Comparison of ENCODE assay signal across 19 cellular contexts in genomic region chr2:189281151-189281550, GRCh38.
A peak's percentile ranks its signal among the peaks of the same experiment; 100 is the strongest.
DNase-seq lines count a peak whose midpoint lies in the region; ATAC-seq and TF ChIP-seq lines count a peak whose summit lies in the region.
"Had no signal": no experiment of that assay in that cellular context is flagged by ENCODE, and none has a peak within 500 bp of the region (broad histone marks: within the 10 kb centered on the region; RNA-seq: fewer than 3 reads in every experiment).

No MANE protein-coding gene starts in this region.

- no peaks in the 10 kb centered on the region for H3K27me3 ChIP-seq in tibial artery
- no peaks in the 10 kb centered on the region for H3K27me3 ChIP-seq in CD8-positive, alpha-beta T cell (ENCODE audit: insufficient read depth, low read length)
- H3K27me3 ChIP-seq: BE2C had no signal

- H3K9me3 ChIP-seq in tibial artery, result no peaks in the 10 kb centered on the region
- H3K9me3 ChIP-seq in CD8-positive, alpha-beta T cell (ENCODE audit: low read length), result no peaks in the 10 kb centered on the region
- H3K9me3 ChIP-seq: BE2C had no signal

- no peak for TF ChIP-seq POLR2A in GM18505 (IDR thresholded peaks at IDR 0.05; ENCODE audit: borderline replicate concordance, extremely low read depth, insufficient read depth, insufficient read length)

- H3K36me3 ChIP-seq in tibial artery, result no peaks in the 10 kb centered on the region
- no peaks in the 10 kb centered on the region for H3K36me3 ChIP-seq in CD8-positive, alpha-beta T cell (ENCODE audit: insufficient read depth, low read length)
- H3K36me3 ChIP-seq: BE2C had no signal

- no peak overlapping the region for H3K27ac ChIP-seq in tibial artery
- no peak overlapping the region for H3K27ac ChIP-seq in CD8-positive, alpha-beta T cell (ENCODE audit: low read depth, low read length)
- H3K27ac ChIP-seq: C4-2B, GM23248 had no signal

- POLR2A ChIA-PET in CD8-positive, alpha-beta T cell (lab: Charles Lee), result no interaction called here

- no peak overlapping the region for H3K27ac Mint-ChIP-seq in stimulated activated naive CD8-positive, alpha-beta T cell treated with anti-CD3 and anti-CD28 coated beads, Interleukin-15, Interleukin-2, amounts not matched to agents 100 ng/mL and 50 ng/mL, for 24 hours
- no peak overlapping the region for H3K27ac Mint-ChIP-seq in stimulated activated naive CD8-positive, alpha-beta T cell treated with anti-CD3 and anti-CD28 coated beads, Interleukin-15, amount 100 ng/mL, for 72 hours
- H3K27ac Mint-ChIP-seq in CD8-positive, alpha-beta T cell, result no peak overlapping the region
- H3K27ac Mint-ChIP-seq: CD4-positive, alpha-beta memory T cell had no signal

- H3K4me3 Mint-ChIP-seq in stimulated activated naive CD8-positive, alpha-beta T cell treated with anti-CD3 and anti-CD28 coated beads, Interleukin-15, Interleukin-2, amounts not matched to agents 100 ng/mL and 50 ng/mL, for 24 hours, result peak overlapping the region; percentile 40
- no peak overlapping the region for H3K4me3 Mint-ChIP-seq in stimulated activated naive CD8-positive, alpha-beta T cell treated with anti-CD3 and anti-CD28 coated beads, Interleukin-15, amount 100 ng/mL, for 72 hours
- H3K4me3 Mint-ChIP-seq in CD8-positive, alpha-beta T cell, result no peak overlapping the region
- H3K4me3 Mint-ChIP-seq: CD4-positive, alpha-beta memory T cell had no signal

- no peak overlapping the region for H3K4me3 ChIP-seq in tibial artery
- H3K4me3 ChIP-seq in CD8-positive, alpha-beta T cell (ENCODE audit: low read depth, low read length), result no peak overlapping the region
- H3K4me3 ChIP-seq: GM23248 had no signal

- no peak for DNase-seq in stimulated activated naive CD8-positive, alpha-beta T cell treated with anti-CD3 and anti-CD28 coated beads, Interleukin-15, amount 100 ng/mL, for 72 hours
- DNase-seq in amniotic epithelial cell (ENCODE audit: low read depth), result peak; percentile 76
- peak; percentile 61 for DNase-seq in fibroblast of peridontal ligament (ENCODE audit: extremely low read depth)
- no peak for DNase-seq in tibial artery
- DNase-seq in CD8-positive, alpha-beta T cell, result no peak
- DNase-seq: 8988T; ACHN; BE2C; CD4-positive, alpha-beta memory T cell; COR-L47; DMS153; DND-41; GF-D8; GM23248; H7; KBM-7 had no signal

- peaks cover 11% of the 10 kb centered on the region for H3K36me3 Mint-ChIP-seq in stimulated activated naive CD8-positive, alpha-beta T cell treated with anti-CD3 and anti-CD28 coated beads, Interleukin-15, Interleukin-2, amounts not matched to agents 100 ng/mL and 50 ng/mL, for 24 hours (ENCODE audit: low read depth)
- no peaks in the 10 kb centered on the region for H3K36me3 Mint-ChIP-seq in CD8-positive, alpha-beta T cell
- H3K36me3 Mint-ChIP-seq: CD4-positive, alpha-beta memory T cell had no signal

- H3K4me1 Mint-ChIP-seq in stimulated activated naive CD8-positive, alpha-beta T cell treated with anti-CD3 and anti-CD28 coated beads, Interleukin-15, Interleukin-2, amounts not matched to agents 100 ng/mL and 50 ng/mL, for 24 hours (ENCODE audit: low read depth), result peaks cover 35% of the 10 kb centered on the region
- peaks cover 33% of the 10 kb centered on the region for H3K4me1 Mint-ChIP-seq in stimulated activated naive CD8-positive, alpha-beta T cell treated with anti-CD3 and anti-CD28 coated beads, Interleukin-15, amount 100 ng/mL, for 72 hours
- H3K4me1 Mint-ChIP-seq in CD8-positive, alpha-beta T cell (ENCODE audit: low read depth), result peaks cover 3% of the 10 kb centered on the region

- no peaks in the 10 kb centered on the region for H3K9me3 Mint-ChIP-seq in stimulated activated naive CD8-positive, alpha-beta T cell treated with anti-CD3 and anti-CD28 coated beads, Interleukin-15, Interleukin-2, amounts not matched to agents 100 ng/mL and 50 ng/mL, for 24 hours
- peaks cover 0 to 9% of the 10 kb centered on the region in 2 donors for H3K9me3 Mint-ChIP-seq in stimulated activated naive CD8-positive, alpha-beta T cell treated with anti-CD3 and anti-CD28 coated beads, Interleukin-15, amount 100 ng/mL, for 72 hours
- H3K9me3 Mint-ChIP-seq in CD8-positive, alpha-beta T cell, result no peaks in the 10 kb centered on the region

- no peak for TF ChIP-seq CTCF in tibial artery (IDR thresholded peaks at IDR 0.05)
- TF ChIP-seq CTCF in CD8-positive, alpha-beta T cell (IDR thresholded peaks at IDR 0.05), result no peak

- H3K27me3 Mint-ChIP-seq in stimulated activated naive CD8-positive, alpha-beta T cell treated with anti-CD3 and anti-CD28 coated beads, Interleukin-15, Interleukin-2, amounts not matched to agents 100 ng/mL and 50 ng/mL, for 24 hours, result no peaks in the 10 kb centered on the region
- no peaks in the 10 kb centered on the region for H3K27me3 Mint-ChIP-seq in stimulated activated naive CD8-positive, alpha-beta T cell treated with anti-CD3 and anti-CD28 coated beads, Interleukin-15, amount 100 ng/mL, for 72 hours
- no peaks in the 10 kb centered on the region for H3K27me3 Mint-ChIP-seq in CD8-positive, alpha-beta T cell (ENCODE audit: low read depth)
- H3K27me3 Mint-ChIP-seq: CD4-positive, alpha-beta memory T cell had no signal

- no peak for ATAC-seq in stimulated activated naive CD8-positive, alpha-beta T cell treated with anti-CD3 and anti-CD28 coated beads, Interleukin-15, amount 100 ng/mL, for 72 hours
- ATAC-seq in GM18505 (IDR thresholded peaks at IDR 0.05; ENCODE audit: unreplicated experiment), result no peak
- ATAC-seq in CD8-positive, alpha-beta T cell, result no peak

- intact Hi-C loops in tibial artery (cut with DNase I; ENCODE audit: low total_unique reads), result loop anchor here (10.0 kb wide), 1 partner anchor 166 kb away; no protein-coding TSS in a partner anchor
- intact Hi-C loops in CD8-positive, alpha-beta T cell (cut with DNase I, micrococcal nuclease), result no loop called here

- H3K4me1 ChIP-seq in tibial artery, result peaks cover 0 to 10% (median 7%) of the 10 kb centered on the region in 4 donors
- H3K4me1 ChIP-seq in CD8-positive, alpha-beta T cell (ENCODE audit: insufficient read depth, low read length), result no peaks in the 10 kb centered on the region
- H3K4me1 ChIP-seq: BE2C had no signal

- CTCF ChIA-PET in CD8-positive, alpha-beta T cell (lab: Charles Lee), result no interaction called here

Comparison
In these comparisons a context has a peak if more than half of its experiments do, and no peak if none do; other contexts are left out.
1. DNase-seq: peak in amniotic epithelial cell (single experiment) and fibroblast of peridontal ligament (single experiment); none in stimulated activated naive CD8-positive, alpha-beta T cell treated with anti-CD3 and anti-CD28 coated beads, Interleukin-15, amount 100 ng/mL, for 72 hours (0 of 2), tibial artery (0 of 2) and CD8-positive, alpha-beta T cell (0 of 7).